30 cellular contexts compared by ENCODE assay signal in the genomic region with DNA sequence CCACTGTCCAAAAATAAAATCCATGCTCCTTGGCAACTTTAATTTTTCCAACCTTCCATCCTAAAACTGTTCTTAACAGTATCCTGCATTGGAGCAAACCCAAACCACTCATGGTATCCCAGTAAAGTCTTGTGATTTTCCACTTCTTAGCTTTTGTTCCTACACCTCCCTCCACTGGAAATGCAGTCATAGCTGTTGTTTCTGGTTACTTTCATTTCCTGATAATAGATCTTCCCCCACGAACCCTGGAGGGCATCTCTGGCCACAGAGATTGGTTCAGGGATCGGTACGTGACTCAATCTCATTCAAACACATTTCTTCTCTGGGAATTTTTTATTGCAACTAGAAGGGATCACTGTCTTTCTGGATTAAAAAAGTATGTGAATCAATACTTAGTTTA.
"Had no signal": no experiment of that assay in that cellular context is flagged by ENCODE, and none has a peak within 500 bp of the region (broad histone marks: within the 10 kb centered on the region; RNA-seq: fewer than 3 reads in every experiment).

No MANE protein-coding gene starts in this region.

- DNase-seq: activated CD4-positive, alpha-beta T cell treated with anti-CD3 and anti-CD28 coated beads for 36 hours; activated CD4-positive, alpha-beta T cell treated with anti-CD3 and anti-CD28 coated beads, Interleukin-2, amount 10 ng/mL, durations not matched to agents 7 days and 5 days; activated CD4-positive, alpha-beta T cell treated with anti-CD3 and anti-CD28 coated beads, Interleukin-2, amount 50 U/mL, for 48 hours; activated CD8-positive, alpha-beta T cell treated with anti-CD3 and anti-CD28 coated beads, Interleukin-2, amount 10 ng/mL, durations not matched to agents 7 days and 5 days; activated gamma-delta T cell; activated naive CD4-positive, alpha-beta T cell treated with Interleukin-2 at 50 U/mL for 16 hours; activated naive CD8-positive, alpha-beta T cell treated with anti-CD3 and anti-CD28 coated beads, Interleukin-2, amount 10 ng/mL, durations not matched to agents 7 days and 5 days; activated T-cell treated with anti-CD3 and anti-CD28 coated beads, Interleukin-2, amount 50 U/mL, for 24 hours; amygdala; body of pancreas; caudate nucleus; cerebellar nuclear complex; NCI-H1105; NCI-H1436; NCI-H1694; NCI-H1930; NCI-H510A; NCI-H526; NCI-H748 treated with DMSO at 0.1 percent for 48 hours; OCI-M1; SHP77; SJCRH30; T1000 had no signal

- H3K36me3 ChIP-seq: SJCRH30 had no signal

- H3K4me1 ChIP-seq: body of pancreas, SJCRH30 had no signal

- H3K9me3 ChIP-seq: body of pancreas, SJCRH30 had no signal

- H3K27me3 ChIP-seq: body of pancreas, SJCRH30 had no signal

- H3K27ac ChIP-seq: body of pancreas, SJCRH30, SK-N-MC had no signal

- ATAC-seq: activated CD4-positive, alpha-beta T cell treated with anti-CD3 and anti-CD28 coated beads for 36 hours; activated CD4-positive, CD25-positive, alpha-beta regulatory T cell treated with anti-CD3 and anti-CD28 coated beads, Interleukin-2, amount 50 U/mL, for 24 hours; activated CD8-positive, alpha-beta T cell treated with anti-CD3 and anti-CD28 coated beads, Interleukin-2, amount 10 ng/mL, durations not matched to agents 7 days and 5 days; body of pancreas; WTC11 had no signal

- FAIRE-seq: astrocyte, bronchial epithelial cell, colon, TTC549 had no signal

- H3K4me3 ChIP-seq: body of pancreas, SJCRH30, SK-N-MC had no signal
